In genomic region chr3:11774296-11774877, GRCh38 we compare ENCODE assay signal across 8 cellular contexts.
DNase-seq lines count a peak whose midpoint lies in the region; ATAC-seq and TF ChIP-seq lines count a peak whose summit lies in the region.

No MANE protein-coding gene starts in this region.

- H3K4me1 Mint-ChIP-seq in WTC11 (peaks cover 18% of the 10 kb centered on the region), type B pancreatic cell (ENCODE audit: unreplicated experiment) (peaks cover 13% of the 10 kb centered on the region)
- H3K4me1 Mint-ChIP-seq in stimulated activated naive CD8-positive, alpha-beta T cell treated with anti-CD3 and anti-CD28 coated beads, Interleukin-15, amount 100 ng/mL, for 72 hours, result peaks cover 20% of the 10 kb centered on the region

- POLR2A ChIA-PET in WTC11 (lab: Charles Lee), result no interaction called here

- ATAC-seq in WTC11 (peak; percentile 73), GM19351 (IDR thresholded peaks at IDR 0.05; ENCODE audit: unreplicated experiment) (no peak), HG03135 (IDR thresholded peaks at IDR 0.05; ENCODE audit: unreplicated experiment) (no peak)
- no peak for ATAC-seq in stimulated activated naive CD8-positive, alpha-beta T cell treated with anti-CD3 and anti-CD28 coated beads, Interleukin-15, amount 100 ng/mL, for 72 hours

- no peak; the same call in 1 of the 2 replicates for TF ChIP-seq CTCF in WTC11 (IDR thresholded peaks at IDR 0.05)
- TF ChIP-seq CTCF in type B pancreatic cell (conservative IDR thresholded peaks at IDR 0.05), result peak; percentile 71

- H3K27me3 Mint-ChIP-seq in WTC11 (ENCODE audit: low read depth) (peaks cover 11% of the 10 kb centered on the region), type B pancreatic cell (no peaks in the 10 kb centered on the region)
- H3K27me3 Mint-ChIP-seq in stimulated activated naive CD8-positive, alpha-beta T cell treated with anti-CD3 and anti-CD28 coated beads, Interleukin-15, amount 100 ng/mL, for 72 hours, result no peaks in the 10 kb centered on the region

- peak; percentile 83 for DNase-seq in AG20443 (ENCODE audit: low spot score)
- DNase-seq in HT1080 (ENCODE audit: low read depth), result peak; percentile 41
- peak; percentile 68 for DNase-seq in WTC11 (ENCODE audit: low spot score)
- peak; percentile 56 for DNase-seq in iPS DF 4.7 (ENCODE audit: extremely low read depth, low spot score)
- no peak for DNase-seq in type B pancreatic cell (ENCODE audit: extremely low spot score, unreplicated experiment)
- no peak for DNase-seq in stimulated activated naive CD8-positive, alpha-beta T cell treated with anti-CD3 and anti-CD28 coated beads, Interleukin-15, amount 100 ng/mL, for 72 hours

- H3K4me3 Mint-ChIP-seq in WTC11, result no peak overlapping the region
- no peak overlapping the region for H3K4me3 Mint-ChIP-seq in type B pancreatic cell
- no peak overlapping the region for H3K4me3 Mint-ChIP-seq in stimulated activated naive CD8-positive, alpha-beta T cell treated with anti-CD3 and anti-CD28 coated beads, Interleukin-15, amount 100 ng/mL, for 72 hours

- no peak overlapping the region for H3K27ac Mint-ChIP-seq in WTC11
- H3K27ac Mint-ChIP-seq in type B pancreatic cell, result peak overlapping the region; percentile 84
- no peak overlapping the region for H3K27ac Mint-ChIP-seq in stimulated activated naive CD8-positive, alpha-beta T cell treated with anti-CD3 and anti-CD28 coated beads, Interleukin-15, amount 100 ng/mL, for 72 hours

- H3K9me3 Mint-ChIP-seq in WTC11 (no peaks in the 10 kb centered on the region), type B pancreatic cell (no peaks in the 10 kb centered on the region)
- H3K9me3 Mint-ChIP-seq in stimulated activated naive CD8-positive, alpha-beta T cell treated with anti-CD3 and anti-CD28 coated beads, Interleukin-15, amount 100 ng/mL, for 72 hours, result no peaks in the 10 kb centered on the region

- peaks cover under 1% of the 10 kb centered on the region for H3K36me3 Mint-ChIP-seq in WTC11
- peaks cover 7% of the 10 kb centered on the region for H3K36me3 Mint-ChIP-seq in type B pancreatic cell

- CTCF ChIA-PET in WTC11 (lab: Charles Lee), result interaction anchor here (0.6 to 1.9 kb wide), 12 partner anchors 9 to 399 kb away, joined by 3 to 6 read pairs (median 3); no protein-coding TSS in a partner anchor

TF ChIP-seq in WTC11, 78 proteins besides CTCF, POLR2A, EP300 and RAD21:
- TF ChIP-seq MAX (CRISPR knock-in tag; IDR thresholded peaks at IDR 0.05) (peak; percentile 58; the same call in 1 of the 2 replicates), ZBTB43 (CRISPR knock-in tag; IDR thresholded peaks at IDR 0.05) (no peak), USF1 (CRISPR knock-in tag; IDR thresholded peaks at IDR 0.05) (peak; percentile 15; the same call in 1 of the 2 replicates)

Comparison
In these comparisons a context has a peak if more than half of its experiments do, and no peak if none do; other contexts are left out.
1. DNase-seq: peak in AG20443 (single experiment), HT1080 (single experiment), WTC11 (single experiment) and iPS DF 4.7 (single experiment); none in type B pancreatic cell (single experiment) and stimulated activated naive CD8-positive, alpha-beta T cell treated with anti-CD3 and anti-CD28 coated beads, Interleukin-15, amount 100 ng/mL, for 72 hours (0 of 2).